In genomic region chr6:92369309-92369708, GRCh38 we compare ENCODE assay signal across 14 cellular contexts.
DNase-seq lines count a peak whose midpoint lies in the region; ATAC-seq and TF ChIP-seq lines count a peak whose summit lies in the region.
"Had no signal": no experiment of that assay in that cellular context is flagged by ENCODE, and none has a peak within 500 bp of the region (broad histone marks: within the 10 kb centered on the region; RNA-seq: fewer than 3 reads in every experiment).

No MANE protein-coding gene starts in this region.

- no peak overlapping the region for H3K4me3 ChIP-seq in A673 (ENCODE audit: low read depth, low read length, poor library complexity, severe bottlenecking)
- H3K4me3 ChIP-seq in HEK293 (ENCODE audit: low read depth, low read length), result no peak overlapping the region

- no peaks in the 10 kb centered on the region for H3K36me3 Mint-ChIP-seq in chondrocyte (ENCODE audit: low read depth)
- H3K36me3 Mint-ChIP-seq in CD4-positive, alpha-beta T cell (ENCODE audit: low read depth), result no peaks in the 10 kb centered on the region
- H3K36me3 Mint-ChIP-seq: CD4-positive, alpha-beta memory T cell had no signal

- peaks cover 10% of the 10 kb centered on the region for H3K4me1 Mint-ChIP-seq in chondrocyte (ENCODE audit: low read depth)
- no peaks in the 10 kb centered on the region for H3K4me1 Mint-ChIP-seq in CD4-positive, alpha-beta T cell (ENCODE audit: low read depth)
- H3K4me1 Mint-ChIP-seq: CD4-positive, alpha-beta memory T cell had no signal

- H3K9me3 ChIP-seq in A673 (ENCODE audit: low read depth, low read length, poor library complexity, severe bottlenecking) (no peaks in the 10 kb centered on the region), HEK293 (ENCODE audit: control insufficient read depth, insufficient read depth, low read depth, low read length) (no peaks in the 10 kb centered on the region)
- no peaks in the 10 kb centered on the region for H3K9me3 ChIP-seq in CD4-positive, alpha-beta T cell (ENCODE audit: control insufficient read depth, low read length)

- DNase-seq in A673 (ENCODE audit: low spot score), result peak; percentile 82
- DNase-seq in NCI-H1436 treated with DMSO at 0.1 percent for 48 hours (lab: John Stamatoyannopoulos, UW), result peak; percentile 20
- DNase-seq in chondrocyte (ENCODE audit: low spot score), result no peak
- DNase-seq in activated CD4-positive, alpha-beta T cell treated with anti-CD3 and anti-CD28 coated beads for 4 hours, result no peak
- DNase-seq in CD4-positive, alpha-beta T cell, result no peak
- DNase-seq: AML-193; CD4-positive, alpha-beta memory T cell; DMS153; DMS79; GDM1; H9 had no signal

- no peaks in the 10 kb centered on the region for H3K27me3 Mint-ChIP-seq in chondrocyte (ENCODE audit: low read depth)
- no peaks in the 10 kb centered on the region for H3K27me3 Mint-ChIP-seq in CD4-positive, alpha-beta T cell
- H3K27me3 Mint-ChIP-seq: CD4-positive, alpha-beta memory T cell had no signal

- H3K36me3 ChIP-seq in A673 (ENCODE audit: insufficient read depth, low read length, poor library complexity, severe bottlenecking) (no peaks in the 10 kb centered on the region), HEK293 (ENCODE audit: control insufficient read depth in 2 of 2, insufficient read depth in 1 of 2, low read length in 2 of 2) (no peaks in the 10 kb centered on the region)

- no TSS peak for BruUV-seq in A673 (replicated peaks; lab: Mats Ljungman, UMichigan)

- POLR2A ChIA-PET in A673 (lab: Charles Lee; ENCODE audit: low non-redundant PET) (no interaction called here), HEK293 (lab: Yijun Ruan, JAX) (no interaction called here)
- POLR2A ChIA-PET in CD4-positive, alpha-beta T cell (lab: Charles Lee), result no interaction called here

- CTCF ChIA-PET in A673 (lab: Charles Lee), result no interaction called here
- CTCF ChIA-PET in HEK293 (lab: Yijun Ruan, JAX), result interaction anchor here (0.6 kb wide), 1 partner anchor 275 kb away, joined by 3 read pairs; no protein-coding TSS in a partner anchor
- CTCF ChIA-PET in CD4-positive, alpha-beta T cell (lab: Charles Lee), result no interaction called here

- intact Hi-C loops in A673 (cut with micrococcal nuclease; ENCODE audit: unreplicated experiment), result no loop called here
- intact Hi-C loops in CD4-positive, alpha-beta T cell (cut with DNase I, micrococcal nuclease), result no loop called here

- ATAC-seq in CD4-positive, alpha-beta T cell (ENCODE audit: poor library complexity), result no peak

- no peak overlapping the region for H3K4me3 Mint-ChIP-seq in chondrocyte (ENCODE audit: unreplicated experiment)
- H3K4me3 Mint-ChIP-seq in CD4-positive, alpha-beta T cell, result no peak overlapping the region
- H3K4me3 Mint-ChIP-seq: CD4-positive, alpha-beta memory T cell; H9 had no signal

- peaks cover 35% of the 10 kb centered on the region for H3K27me3 ChIP-seq in A673 (replicated peaks; ENCODE audit: insufficient read depth, low read depth, low read length, poor library complexity)
- H3K27me3 ChIP-seq in CD4-positive, alpha-beta T cell (ENCODE audit: control insufficient read depth, insufficient read depth, low read length), result no peaks in the 10 kb centered on the region

- TF ChIP-seq CTCF in A673 (conservative IDR thresholded peaks at IDR 0.05; ENCODE audit: low read depth, low read length), result no peak
- TF ChIP-seq CTCF in HEK293 (tag by site-specific recombination; IDR thresholded peaks at IDR 0.05), result no peak
- TF ChIP-seq CTCF in chondrocyte (IDR thresholded peaks at IDR 0.05), result no peak
- no peak for TF ChIP-seq CTCF in CD4-positive, alpha-beta T cell (IDR thresholded peaks at IDR 0.05)

- peak overlapping the region; percentile 18 for H3K27ac Mint-ChIP-seq in chondrocyte (ENCODE audit: unreplicated experiment)
- H3K27ac Mint-ChIP-seq in CD4-positive, alpha-beta T cell, result no peak overlapping the region
- H3K27ac Mint-ChIP-seq: CD4-positive, alpha-beta memory T cell; H9 had no signal

- H3K9me3 Mint-ChIP-seq in chondrocyte (ENCODE audit: low read depth), result peaks cover 13% of the 10 kb centered on the region
- H3K9me3 Mint-ChIP-seq in CD4-positive, alpha-beta T cell, result peaks cover 13% of the 10 kb centered on the region
- H3K9me3 Mint-ChIP-seq: H9 had no signal

- H3K4me1 ChIP-seq in A673 (ENCODE audit: insufficient read depth, low read length, poor library complexity, severe bottlenecking) (no peaks in the 10 kb centered on the region), HEK293 (ENCODE audit: control insufficient read depth, insufficient read depth, low read length) (no peaks in the 10 kb centered on the region)

- H3K27ac ChIP-seq in A673 (ENCODE audit: low read depth, low read length, poor library complexity, severe bottlenecking) (no peak overlapping the region), HEK293 (ENCODE audit: extremely low read depth, low read depth, low read length) (no peak overlapping the region)
- no peak overlapping the region for H3K27ac ChIP-seq in CD4-positive, alpha-beta T cell (ENCODE audit: low read depth, low read length)
- H3K27ac ChIP-seq: C4-2B, HL-60 had no signal

TF ChIP-seq in HEK293, 187 proteins besides CTCF, POLR2A, EP300 and RAD21:
- peak; percentile 67 for TF ChIP-seq SETDB1 (IDR thresholded peaks at IDR 0.05; ENCODE audit: insufficient read length, low read length)
- no peak for TF ChIP-seq ZNF394 (tag by site-specific recombination; IDR thresholded peaks at IDR 0.05; ENCODE audit: borderline replicate concordance)

Comparison
In these comparisons a context has a peak if more than half of its experiments do, and no peak if none do; other contexts are left out.
1. DNase-seq: peak in A673 (single experiment) and NCI-H1436 treated with DMSO at 0.1 percent for 48 hours (single experiment); none in chondrocyte (single experiment), activated CD4-positive, alpha-beta T cell treated with anti-CD3 and anti-CD28 coated beads for 4 hours (0 of 2) and CD4-positive, alpha-beta T cell (0 of 10).